11 cellular contexts compared by ENCODE assay signal in the genomic region with DNA sequence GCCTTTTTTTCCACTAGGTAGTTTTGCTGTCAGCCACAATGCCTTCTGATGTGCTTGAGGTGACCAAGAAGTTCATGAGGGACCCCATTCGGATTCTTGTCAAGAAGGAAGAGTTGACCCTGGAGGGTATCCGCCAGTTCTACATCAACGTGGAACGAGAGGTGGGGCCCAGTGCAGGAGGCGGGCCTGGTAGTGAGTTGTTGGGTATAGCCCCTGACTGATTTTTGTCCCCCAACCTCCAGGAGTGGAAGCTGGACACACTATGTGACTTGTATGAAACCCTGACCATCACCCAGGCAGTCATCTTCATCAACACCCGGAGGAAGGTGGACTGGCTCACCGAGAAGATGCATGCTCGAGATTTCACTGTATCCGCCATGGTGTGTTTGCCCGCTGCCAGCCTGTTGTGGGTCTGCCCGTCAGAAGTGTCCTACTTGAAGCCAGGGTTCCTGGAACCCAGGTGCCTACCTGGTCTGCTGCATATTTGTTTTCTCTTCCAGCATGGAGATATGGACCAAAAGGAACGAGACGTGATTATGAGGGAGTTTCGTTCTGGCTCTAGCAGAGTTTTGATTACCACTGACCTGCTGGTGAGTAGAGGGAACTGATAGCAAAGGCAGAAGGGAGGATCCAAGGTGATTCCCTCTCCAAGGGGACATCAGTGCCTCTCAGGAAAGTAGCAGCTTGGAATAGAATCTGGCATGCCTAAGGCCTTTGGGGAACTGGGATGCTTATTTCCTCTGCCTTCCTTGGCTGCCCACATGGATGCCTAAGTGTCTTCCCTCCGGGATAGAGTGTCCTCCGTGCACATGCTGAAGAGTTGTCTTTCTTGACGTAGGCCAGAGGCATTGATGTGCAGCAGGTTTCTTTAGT. TPM values are rescaled to one million over a fixed set of nuclear protein-coding genes. Genes with fewer than 3 reads are reported as not detected.
DNase-seq lines count a peak whose midpoint lies in the region; ATAC-seq and TF ChIP-seq lines count a peak whose summit lies in the region.
"Had no signal": no experiment of that assay in that cellular context is flagged by ENCODE, and none has a peak within 500 bp of the region (broad histone marks: within the 10 kb centered on the region; RNA-seq: fewer than 3 reads in every experiment).

No MANE protein-coding gene starts in this region.

- no peaks in the 10 kb centered on the region for H3K27me3 ChIP-seq in lower lobe of right lung (ENCODE audit: low read depth)
- no peaks in the 10 kb centered on the region for H3K27me3 ChIP-seq in upper lobe of right lung

- peaks cover 79% of the 10 kb centered on the region for H3K4me1 Mint-ChIP-seq in activated naive CD4-positive, alpha-beta T cell treated with anti-CD3 and anti-CD28 coated beads for 36 hours (ENCODE audit: low read depth)
- H3K4me1 Mint-ChIP-seq in activated T-helper 2 cell treated with anti-CD3 and anti-CD28 coated beads, Interferon-gamma antibody, Interleukin-2, Interleukin-4, amounts not matched to agents 10 μg/mL and 5 μg/mL and 100 μg/mL, durations not matched to agents 14 hours and 24 hours and 36 hours (ENCODE audit: low read depth) = peaks cover 73% of the 10 kb centered on the region

- H3K27me3 Mint-ChIP-seq in activated naive CD4-positive, alpha-beta T cell treated with anti-CD3 and anti-CD28 coated beads for 36 hours (ENCODE audit: low read depth) = no peaks in the 10 kb centered on the region
- no peaks in the 10 kb centered on the region for H3K27me3 Mint-ChIP-seq in activated T-helper 2 cell treated with anti-CD3 and anti-CD28 coated beads, Interferon-gamma antibody, Interleukin-2, Interleukin-4, amounts not matched to agents 10 μg/mL and 5 μg/mL and 100 μg/mL, durations not matched to agents 14 hours and 24 hours and 36 hours (ENCODE audit: low read depth)

- CTCF ChIA-PET in activated naive CD4-positive, alpha-beta T cell treated with anti-CD3 and anti-CD28 coated beads for 36 hours (lab: Charles Lee) = interaction anchor here (1.1 kb wide), 1 partner anchor 12 kb away, joined by 3 read pairs; no protein-coding TSS in a partner anchor

- H3K9me3 ChIP-seq in lower lobe of right lung (no peaks in the 10 kb centered on the region), upper lobe of right lung (no peaks in the 10 kb centered on the region)

- H3K36me3 ChIP-seq in lower lobe of right lung (peaks cover 56% of the 10 kb centered on the region), upper lobe of right lung (peaks cover 51% of the 10 kb centered on the region)

- H3K4me1 ChIP-seq in lower lobe of right lung (peaks cover 74% of the 10 kb centered on the region), upper lobe of right lung (peaks cover 65% of the 10 kb centered on the region)

- H3K9me3 Mint-ChIP-seq in activated naive CD4-positive, alpha-beta T cell treated with anti-CD3 and anti-CD28 coated beads for 36 hours = no peaks in the 10 kb centered on the region
- no peaks in the 10 kb centered on the region for H3K9me3 Mint-ChIP-seq in activated T-helper 2 cell treated with anti-CD3 and anti-CD28 coated beads, Interferon-gamma antibody, Interleukin-2, Interleukin-4, amounts not matched to agents 10 μg/mL and 5 μg/mL and 100 μg/mL, durations not matched to agents 14 hours and 24 hours and 36 hours

- peaks cover 66% of the 10 kb centered on the region for H3K36me3 Mint-ChIP-seq in activated naive CD4-positive, alpha-beta T cell treated with anti-CD3 and anti-CD28 coated beads for 36 hours (ENCODE audit: low read depth)
- H3K36me3 Mint-ChIP-seq in activated T-helper 2 cell treated with anti-CD3 and anti-CD28 coated beads, Interferon-gamma antibody, Interleukin-2, Interleukin-4, amounts not matched to agents 10 μg/mL and 5 μg/mL and 100 μg/mL, durations not matched to agents 14 hours and 24 hours and 36 hours (ENCODE audit: low read depth) = peaks cover 96% of the 10 kb centered on the region

- TF ChIP-seq CTCF in lower lobe of right lung (IDR thresholded peaks at IDR 0.05) (no peak), upper lobe of right lung (IDR thresholded peaks at IDR 0.05) (no peak)

- H3K4me3 ChIP-seq in lower lobe of right lung (peak overlapping the region; percentile 78), upper lobe of right lung (peak overlapping the region; percentile 72)

- no peak overlapping the region for H3K4me3 Mint-ChIP-seq in activated naive CD4-positive, alpha-beta T cell treated with anti-CD3 and anti-CD28 coated beads for 36 hours
- H3K4me3 Mint-ChIP-seq in activated T-helper 2 cell treated with anti-CD3 and anti-CD28 coated beads, Interferon-gamma antibody, Interleukin-2, Interleukin-4, amounts not matched to agents 10 μg/mL and 5 μg/mL and 100 μg/mL, durations not matched to agents 14 hours and 24 hours and 36 hours (ENCODE audit: low read depth) = peak overlapping the region; percentile 47

- peak overlapping the region; percentile 89 for H3K27ac Mint-ChIP-seq in activated naive CD4-positive, alpha-beta T cell treated with anti-CD3 and anti-CD28 coated beads for 36 hours
- peak overlapping the region; percentile 59 for H3K27ac Mint-ChIP-seq in activated T-helper 2 cell treated with anti-CD3 and anti-CD28 coated beads, Interferon-gamma antibody, Interleukin-2, Interleukin-4, amounts not matched to agents 10 μg/mL and 5 μg/mL and 100 μg/mL, durations not matched to agents 14 hours and 24 hours and 36 hours

- H3K27ac ChIP-seq in lower lobe of right lung (no peak overlapping the region), upper lobe of right lung (peak overlapping the region; percentile 2)

- DNase-seq in activated naive CD4-positive, alpha-beta T cell treated with anti-CD3 and anti-CD28 coated beads for 36 hours = no peak
- DNase-seq in activated naive CD4-positive, alpha-beta T cell treated with anti-CD3 and anti-CD28 coated beads, Interleukin-2, amount 50 U/mL, for 16 hours = no peak
- no peak for DNase-seq in activated T-helper 2 cell treated with anti-CD3 and anti-CD28 coated beads, Interferon-gamma antibody, Interleukin-2, Interleukin-4, amounts not matched to agents 10 μg/mL and 5 μg/mL and 100 μg/mL, durations not matched to agents 14 hours and 24 hours and 36 hours (ENCODE audit: low spot score)
- DNase-seq in lower lobe of right lung (no peak), upper lobe of right lung (no peak), OCI-M1 (lab: John Stamatoyannopoulos, UW) (no peak)
- no peak for DNase-seq in central memory CD4-positive, alpha-beta T cell
- DNase-seq: NCI-H1436 treated with DMSO at 0.1 percent for 48 hours, right cardiac atrium had no signal

- ATAC-seq in lower lobe of right lung (no peak), upper lobe of right lung (no peak), GM18909 (IDR thresholded peaks at IDR 0.05; ENCODE audit: poor library complexity, unreplicated experiment) (no peak)
- ATAC-seq: Panc1, right cardiac atrium had no signal

- intact Hi-C loops in activated naive CD4-positive, alpha-beta T cell treated with anti-CD3 and anti-CD28 coated beads for 36 hours (cut with micrococcal nuclease) = loop anchor here (10.0 kb wide), 1 partner anchor 533 kb away; the partner anchor contains the start of gene SLC16A11
- intact Hi-C loops in activated T-helper 2 cell treated with anti-CD3 and anti-CD28 coated beads, Interferon-gamma antibody, Interleukin-2, Interleukin-4, amounts not matched to agents 10 μg/mL and 5 μg/mL and 100 μg/mL, durations not matched to agents 14 hours and 24 hours and 36 hours (cut with micrococcal nuclease) = no loop called here
- intact Hi-C loops in lower lobe of right lung (cut with DNase I) (no loop called here), upper lobe of right lung (cut with DNase I) (no loop called here)

RNA-seq across cellular contexts. Expression of gene CD68, which starts 1.9 kb away (rescaled TPM):
- 10 to 100 TPM; 11.6 to 12.6 TPM for total RNA-seq in activated naive CD4-positive, alpha-beta T cell treated with anti-CD3 and anti-CD28 coated beads for 36 hours
- total RNA-seq in activated T-helper 2 cell treated with anti-CD3 and anti-CD28 coated beads, Interferon-gamma antibody, Interleukin-2, Interleukin-4, amounts not matched to agents 10 μg/mL and 5 μg/mL and 100 μg/mL, durations not matched to agents 14 hours and 24 hours and 36 hours = 9.6 and 10.1 TPM in 2 replicates
- total RNA-seq in lower lobe of right lung (667 TPM), upper lobe of right lung (398 TPM)

RNA-seq across cellular contexts. Expression of gene MPDU1, which starts 6.1 kb away (rescaled TPM):
- total RNA-seq in activated naive CD4-positive, alpha-beta T cell treated with anti-CD3 and anti-CD28 coated beads for 36 hours = 10 to 100 TPM; 48.8 to 53.5 TPM
- total RNA-seq in activated T-helper 2 cell treated with anti-CD3 and anti-CD28 coated beads, Interferon-gamma antibody, Interleukin-2, Interleukin-4, amounts not matched to agents 10 μg/mL and 5 μg/mL and 100 μg/mL, durations not matched to agents 14 hours and 24 hours and 36 hours = 98.6 and 106 TPM in 2 replicates
- 55.3 TPM for total RNA-seq in lower lobe of right lung
- total RNA-seq in upper lobe of right lung = 58.2 TPM

RNA-seq across cellular contexts. Expression of gene SOX15, which starts 12.3 kb away (rescaled TPM):
- total RNA-seq in activated naive CD4-positive, alpha-beta T cell treated with anti-CD3 and anti-CD28 coated beads for 36 hours = under 1 TPM in 1 of 2 experiments, not detected in 1; 0.20 TPM
- total RNA-seq in activated T-helper 2 cell treated with anti-CD3 and anti-CD28 coated beads, Interferon-gamma antibody, Interleukin-2, Interleukin-4, amounts not matched to agents 10 μg/mL and 5 μg/mL and 100 μg/mL, durations not matched to agents 14 hours and 24 hours and 36 hours = 0.21 and 0.60 TPM in 2 replicates
- 0.47 TPM for total RNA-seq in lower lobe of right lung
- total RNA-seq in upper lobe of right lung = 0.67 TPM

RNA-seq across cellular contexts. Expression of gene SENP3, which starts 15.8 kb away (rescaled TPM):
- 10 to 100 TPM; 43.2 to 46.9 TPM for total RNA-seq in activated naive CD4-positive, alpha-beta T cell treated with anti-CD3 and anti-CD28 coated beads for 36 hours
- 64.9 and 69.6 TPM in 2 replicates for total RNA-seq in activated T-helper 2 cell treated with anti-CD3 and anti-CD28 coated beads, Interferon-gamma antibody, Interleukin-2, Interleukin-4, amounts not matched to agents 10 μg/mL and 5 μg/mL and 100 μg/mL, durations not matched to agents 14 hours and 24 hours and 36 hours
- total RNA-seq in lower lobe of right lung (87.0 TPM), upper lobe of right lung (57.6 TPM)

RNA-seq across cellular contexts. Expression of gene TNFSF13, which starts 19.0 kb away (rescaled TPM):
- 1 to 10 TPM; 2.1 to 2.6 TPM for total RNA-seq in activated naive CD4-positive, alpha-beta T cell treated with anti-CD3 and anti-CD28 coated beads for 36 hours
- total RNA-seq in activated T-helper 2 cell treated with anti-CD3 and anti-CD28 coated beads, Interferon-gamma antibody, Interleukin-2, Interleukin-4, amounts not matched to agents 10 μg/mL and 5 μg/mL and 100 μg/mL, durations not matched to agents 14 hours and 24 hours and 36 hours = 2.9 and 3.5 TPM in 2 replicates
- 161 TPM for total RNA-seq in lower lobe of right lung
- 101 TPM for total RNA-seq in upper lobe of right lung

Comparison
In these comparisons a context has a peak if more than half of its experiments do, and no peak if none do; other contexts are left out.
1. RNA of gene CD68, which starts 1.9 kb away (total RNA-seq): 667 TPM in lower lobe of right lung (single experiment) and 398 TPM in upper lobe of right lung (single experiment); 11.6 to 12.6 TPM in activated naive CD4-positive, alpha-beta T cell treated with anti-CD3 and anti-CD28 coated beads for 36 hours and 9.6 to 10.1 TPM in activated T-helper 2 cell treated with anti-CD3 and anti-CD28 coated beads, Interferon-gamma antibody, Interleukin-2, Interleukin-4, amounts not matched to agents 10 μg/mL and 5 μg/mL and 100 μg/mL, durations not matched to agents 14 hours and 24 hours and 36 hours; every median in the first group is over 10 times any median in the second.